10 cellular contexts compared by ENCODE assay signal in genomic region chr1:58395355-58395754, GRCh38.
DNase-seq lines count a peak whose midpoint lies in the region; ATAC-seq and TF ChIP-seq lines count a peak whose summit lies in the region.
"Had no signal": no experiment of that assay in that cellular context is flagged by ENCODE, and none has a peak within 500 bp of the region (broad histone marks: within the 10 kb centered on the region; RNA-seq: fewer than 3 reads in every experiment).

No MANE protein-coding gene starts in this region.

- peaks cover 11% of the 10 kb centered on the region for H3K4me1 ChIP-seq in mesenchymal stem cell (ENCODE audit: control insufficient read depth, insufficient read depth, low read depth, low read length)

- H3K9me3 ChIP-seq in mesenchymal stem cell (ENCODE audit: control insufficient read depth, low read length), result no peaks in the 10 kb centered on the region

- 0% methylated on average over 1 of the region's 2 CpGs for WGBS in mesenchymal stem cell

- H4K91ac ChIP-seq in mesenchymal stem cell (ENCODE audit: low read length), result peak overlapping the region; percentile 93

- DNase-seq in Daoy (ENCODE audit: low read depth), result peak; percentile 93
- peak; percentile 50 for DNase-seq in MV-4-11 (lab: John Stamatoyannopoulos, UW)
- DNase-seq in dermis microvascular lymphatic vessel endothelial cell (ENCODE audit: low read depth in 2 of 2), result peak; percentile 43 to 74
- peak; percentile 85 for DNase-seq in mesenchymal stem cell
- DNase-seq in dorsolateral prefrontal cortex, result no peak
- DNase-seq in activated CD4-positive, alpha-beta memory T cell treated with anti-CD3 and anti-CD28 coated beads for 36 hours, result no peak
- DNase-seq in stimulated activated naive CD4-positive, alpha-beta T cell treated with Interleukin-2 at 50 U/mL for 16 hours (lab: John Stamatoyannopoulos, UW), result no peak
- DNase-seq: activated T-cell treated with anti-CD3 and anti-CD28 coated beads, Interleukin-2, amount 50 U/mL, for 48 hours had no signal

- no peak overlapping the region for H2AFZ ChIP-seq in mesenchymal stem cell (ENCODE audit: low read depth, low read length)

- peak overlapping the region; percentile 74 for H3K9ac ChIP-seq in mesenchymal stem cell (ENCODE audit: low read length)
- H3K9ac ChIP-seq: KMS-11 had no signal

- intact Hi-C loops in dorsolateral prefrontal cortex (cut with DNase I), result no loop called here
- intact Hi-C loops in activated CD4-positive, alpha-beta memory T cell treated with anti-CD3 and anti-CD28 coated beads for 36 hours (cut with micrococcal nuclease), result no loop called here

- H3K18ac ChIP-seq in mesenchymal stem cell (ENCODE audit: low read depth in 1 of 2, low read length in 2 of 2), result peak overlapping the region; percentile 80 to 87

- H3K27me3 ChIP-seq in mesenchymal stem cell (ENCODE audit: control insufficient read depth in 1 of 2, insufficient read depth in 1 of 2, low read length in 2 of 2), result no peaks in the 10 kb centered on the region
- no peaks in the 10 kb centered on the region for H3K27me3 ChIP-seq in dorsolateral prefrontal cortex

- peak overlapping the region; percentile 89 for H2BK5ac ChIP-seq in mesenchymal stem cell (ENCODE audit: low read depth, low read length, poor library complexity, severe bottlenecking)

- peak overlapping the region; percentile 66 for H2BK120ac ChIP-seq in mesenchymal stem cell (ENCODE audit: low read depth, low read length)

- H3K36me3 Mint-ChIP-seq in activated CD4-positive, alpha-beta memory T cell treated with anti-CD3 and anti-CD28 coated beads for 36 hours, result no peaks in the 10 kb centered on the region

- POLR2A ChIA-PET in activated CD4-positive, alpha-beta memory T cell treated with anti-CD3 and anti-CD28 coated beads for 36 hours (lab: Charles Lee), result no interaction called here

- no peaks in the 10 kb centered on the region for H3K36me3 ChIP-seq in mesenchymal stem cell (ENCODE audit: control insufficient read depth in 1 of 2, insufficient read depth in 2 of 2, low read depth in 1 of 2, low read length in 2 of 2)

- no peaks in the 10 kb centered on the region for H3K79me1 ChIP-seq in mesenchymal stem cell (replicated peaks; ENCODE audit: low read length, poor library complexity, severe bottlenecking)

- H4K8ac ChIP-seq in mesenchymal stem cell (ENCODE audit: low read length), result peak overlapping the region; percentile 60

- peak overlapping the region; percentile 70 for H2AK5ac ChIP-seq in mesenchymal stem cell (ENCODE audit: low read length, severe bottlenecking)

- no peaks in the 10 kb centered on the region for H3K27me3 Mint-ChIP-seq in activated CD4-positive, alpha-beta memory T cell treated with anti-CD3 and anti-CD28 coated beads for 36 hours

- no peak overlapping the region for H3K4me3 Mint-ChIP-seq in activated CD4-positive, alpha-beta memory T cell treated with anti-CD3 and anti-CD28 coated beads for 36 hours

- H3K9me3 Mint-ChIP-seq in activated CD4-positive, alpha-beta memory T cell treated with anti-CD3 and anti-CD28 coated beads for 36 hours, result no peaks in the 10 kb centered on the region

- H3K4ac ChIP-seq in mesenchymal stem cell (ENCODE audit: low read depth in 1 of 2, low read length in 2 of 2), result peak overlapping the region in 1 of 2 experiments; percentile 64

- H2BK15ac ChIP-seq in mesenchymal stem cell (ENCODE audit: low read depth, poor library complexity, severe bottlenecking), result no peak overlapping the region

- TF ChIP-seq CTCF in dorsolateral prefrontal cortex (IDR thresholded peaks at IDR 0.05 in 54 of 56, conservative IDR thresholded peaks at IDR 0.05 in 2 of 56; ENCODE audit: low read depth in 1 of 56, partially characterized antibody in 56 of 56), result no peak

- CTCF ChIA-PET in activated CD4-positive, alpha-beta memory T cell treated with anti-CD3 and anti-CD28 coated beads for 36 hours (lab: Charles Lee), result no interaction called here

- peak overlapping the region; percentile 72 to 94 for H2BK12ac ChIP-seq in mesenchymal stem cell (ENCODE audit: low read length in 2 of 2)

- H3K14ac ChIP-seq in mesenchymal stem cell (ENCODE audit: low read length in 2 of 2), result no peak overlapping the region

- H3K27ac ChIP-seq in mesenchymal stem cell (ENCODE audit: low read length, poor library complexity, severe bottlenecking) (peak overlapping the region; percentile 95), dorsolateral prefrontal cortex (no peak overlapping the region)
- H3K27ac ChIP-seq: KMS-11 had no signal

- H3K4me1 Mint-ChIP-seq in activated CD4-positive, alpha-beta memory T cell treated with anti-CD3 and anti-CD28 coated beads for 36 hours (ENCODE audit: low read depth), result no peaks in the 10 kb centered on the region

- no peak for ATAC-seq in HG02852 (IDR thresholded peaks at IDR 0.05; ENCODE audit: unreplicated experiment)

- H3K4me2 ChIP-seq in mesenchymal stem cell (ENCODE audit: low read length, poor library complexity, severe bottlenecking), result no peak overlapping the region
- H3K4me2 ChIP-seq: KMS-11 had no signal

- no peak overlapping the region for H3K23ac ChIP-seq in mesenchymal stem cell (ENCODE audit: low read length in 2 of 2)

- no peak overlapping the region for H3K27ac Mint-ChIP-seq in activated CD4-positive, alpha-beta memory T cell treated with anti-CD3 and anti-CD28 coated beads for 36 hours

- H3K4me3 ChIP-seq in mesenchymal stem cell (ENCODE audit: insufficient read depth in 1 of 2, low read depth in 1 of 2, low read length in 2 of 2), result peak overlapping the region in 1 of 2 experiments; percentile 3
- no peak overlapping the region for H3K4me3 ChIP-seq in dorsolateral prefrontal cortex

Comparison
In these comparisons a context has a peak if more than half of its experiments do, and no peak if none do; other contexts are left out.
1. DNase-seq: peak in Daoy (single experiment), MV-4-11 (single experiment), dermis microvascular lymphatic vessel endothelial cell (2 of 2) and mesenchymal stem cell (single experiment); none in dorsolateral prefrontal cortex (0 of 10), activated CD4-positive, alpha-beta memory T cell treated with anti-CD3 and anti-CD28 coated beads for 36 hours (single experiment) and stimulated activated naive CD4-positive, alpha-beta T cell treated with Interleukin-2 at 50 U/mL for 16 hours (single experiment).